Comparison of ENCODE assay signal across 8 cellular contexts in the genomic region with DNA sequence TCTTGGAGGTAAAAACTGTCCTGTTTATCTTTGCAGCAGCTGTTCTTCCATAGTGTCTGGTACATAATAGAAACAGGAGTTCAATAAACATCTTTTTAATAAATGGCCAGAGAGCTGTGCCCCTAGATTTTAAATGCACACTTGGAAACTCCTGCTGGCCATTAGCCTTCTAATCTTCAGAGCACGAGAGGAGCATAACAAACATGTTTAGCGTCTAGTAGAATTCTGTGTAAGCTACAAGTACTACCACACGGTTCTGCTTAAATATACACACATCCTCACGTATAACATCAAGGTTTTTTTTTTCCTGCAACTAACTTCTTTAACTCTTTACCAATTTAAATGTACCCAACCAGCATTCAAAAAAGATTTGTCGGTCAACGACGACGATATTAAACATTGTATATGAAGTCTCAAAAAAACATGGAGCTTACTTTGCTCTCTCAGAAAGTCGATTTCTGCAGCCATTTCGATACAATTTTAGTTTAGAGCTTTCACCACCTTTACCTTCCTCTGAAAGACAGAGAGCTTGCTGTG. TPM values are rescaled to one million over a fixed set of nuclear protein-coding genes. Genes with fewer than 3 reads are reported as not detected.
DNase-seq lines count a peak whose midpoint lies in the region; FAIRE-seq and TF ChIP-seq lines count a peak whose summit lies in the region.

No MANE protein-coding gene starts in this region.

- no peaks in the 10 kb centered on the region for H3K27me3 ChIP-seq in astrocyte (ENCODE audit: insufficient read depth, low read length)
- no peaks in the 10 kb centered on the region for H3K27me3 ChIP-seq in tibial artery

- POLR2A ChIA-PET in HEK293T (lab: Yijun Ruan, JAX): interaction anchor here (0.9 to 2.1 kb wide), 8 partner anchors 10 to 609 kb away, joined by 3 to 7 read pairs (median 4); no protein-coding TSS in a partner anchor

- H3K4me3 ChIP-seq in astrocyte (ENCODE audit: insufficient read depth, low read depth, low read length) (peak overlapping the region; percentile 99), kidney (ENCODE audit: low read length in 2 of 2) (peak overlapping the region; percentile 80 to 99), tibial artery (peak overlapping the region; percentile 79 to 83)

- no peak overlapping the region for H3K4me3 Mint-ChIP-seq in astrocyte (ENCODE audit: unreplicated experiment)

- H2AFZ ChIP-seq in astrocyte (ENCODE audit: low read depth, low read length): peak overlapping the region; percentile 87

- intact Hi-C loops in kidney (cut with DNase I): no loop called here
- intact Hi-C loops in tibial artery (cut with DNase I; ENCODE audit: low total_unique reads): no loop called here

- H3K4me2 ChIP-seq in astrocyte (ENCODE audit: low read length): peak overlapping the region; percentile 83

- TF ChIP-seq CTCF in astrocyte (IDR thresholded peaks at IDR 0.05; ENCODE audit: insufficient read depth, low read depth, low read length): no peak
- TF ChIP-seq CTCF in kidney (IDR thresholded peaks at IDR 0.05; ENCODE audit: borderline replicate concordance, extremely low read depth, insufficient read depth): no peak
- no peak for TF ChIP-seq CTCF in tibial artery (IDR thresholded peaks at IDR 0.05)

- FAIRE-seq in astrocyte (lab: Jason Lieb, UNC) (no peak), kidney (lab: Jason Lieb, UNC) (no peak), HTR-8/SVneo (lab: Jason Lieb, UNC) (no peak)

- H3K9ac ChIP-seq in astrocyte (ENCODE audit: low read length) (peak overlapping the region; percentile 97), kidney (ENCODE audit: low read length in 2 of 2) (peak overlapping the region; percentile 84 to 96)

- no peaks in the 10 kb centered on the region for H3K27me3 Mint-ChIP-seq in astrocyte (ENCODE audit: low read depth, unreplicated experiment)

- H3K79me2 ChIP-seq in astrocyte (ENCODE audit: insufficient read depth, low read length): peaks cover 49% of the 10 kb centered on the region

- CTCF ChIA-PET in HEK293T (lab: Yijun Ruan, JAX): no interaction called here

- H3K36me3 ChIP-seq in astrocyte (ENCODE audit: insufficient read depth, low read length): no peaks in the 10 kb centered on the region
- H3K36me3 ChIP-seq in kidney (ENCODE audit: control insufficient read depth in 1 of 2, insufficient read depth in 2 of 2, low read length in 2 of 2): no peaks in the 10 kb centered on the region
- H3K36me3 ChIP-seq in tibial artery: no peaks in the 10 kb centered on the region

- H4K20me1 ChIP-seq in astrocyte (ENCODE audit: insufficient read depth, low read length): peaks cover 8% of the 10 kb centered on the region

- peaks cover 2% of the 10 kb centered on the region for H3K36me3 Mint-ChIP-seq in astrocyte (ENCODE audit: low read depth, unreplicated experiment)

- H3K27ac ChIP-seq in astrocyte (ENCODE audit: low read depth, low read length) (peak overlapping the region; percentile 97), kidney (ENCODE audit: low read depth in 2 of 2, low read length in 2 of 2) (peak overlapping the region; percentile 91 to 98), tibial artery (peak overlapping the region; percentile 86 to 95)

- H3K4me1 Mint-ChIP-seq in astrocyte (ENCODE audit: low read depth, unreplicated experiment): peaks cover 6% of the 10 kb centered on the region

- H3K4me1 ChIP-seq in astrocyte (ENCODE audit: insufficient read depth, low read length): peaks cover 6% of the 10 kb centered on the region
- peaks cover 0 to 2% of the 10 kb centered on the region in 2 donors for H3K4me1 ChIP-seq in kidney (ENCODE audit: control insufficient read depth in 1 of 2, insufficient read depth in 1 of 2, low read depth in 1 of 2, low read length in 2 of 2)
- peaks cover 0 to 28% (median 7%) of the 10 kb centered on the region in 4 donors for H3K4me1 ChIP-seq in tibial artery

- H3K27ac Mint-ChIP-seq in astrocyte (ENCODE audit: unreplicated experiment): no peak overlapping the region

- DNase-seq in NCI-H2107 treated with DMSO at 0.1 percent for 48 hours (lab: John Stamatoyannopoulos, UW; ENCODE audit: unreplicated experiment) (peak; percentile 18), NCI-H2107 (lab: John Stamatoyannopoulos, UW) (no peak), astrocyte (ENCODE audit: low read depth) (peak; percentile 13), kidney (no peak), tibial artery (no peak), ureter (ENCODE audit: low spot score) (no peak), HEK293T (ENCODE audit: extremely low spot score) (no peak), HTR-8/SVneo (ENCODE audit: insufficient read length, low spot score) (no peak)

- no peaks in the 10 kb centered on the region for H3K9me3 Mint-ChIP-seq in astrocyte (ENCODE audit: unreplicated experiment)

- H3K9me3 ChIP-seq in astrocyte (ENCODE audit: insufficient read depth, low read depth, low read length): no peaks in the 10 kb centered on the region
- H3K9me3 ChIP-seq in kidney (ENCODE audit: control insufficient read depth in 1 of 2, low read length in 2 of 2): no peaks in the 10 kb centered on the region
- no peaks in the 10 kb centered on the region for H3K9me3 ChIP-seq in tibial artery

TF ChIP-seq in HEK293T, 16 proteins besides CTCF, POLR2A, EP300 and RAD21:
- TF ChIP-seq L3MBTL2 (conservative IDR thresholded peaks at IDR 0.05): no peak
- no peak for TF ChIP-seq FOXA1 (IDR thresholded peaks at IDR 0.05)
- no peak for TF ChIP-seq TARDBP (IDR thresholded peaks at IDR 0.05)
- no peak for TF ChIP-seq BHLHE40 (IDR thresholded peaks at IDR 0.05; ENCODE audit: borderline replicate concordance)
- no peak for TF ChIP-seq FOXK2 (IDR thresholded peaks at IDR 0.05)
- no peak for TF ChIP-seq SUZ12 (IDR thresholded peaks at IDR 0.05)
- TF ChIP-seq SP1 (IDR thresholded peaks at IDR 0.05): no peak
- TF ChIP-seq ARNT (IDR thresholded peaks at IDR 0.05): no peak
- TF ChIP-seq CTBP1 (IDR thresholded peaks at IDR 0.05; ENCODE audit: borderline replicate concordance): no peak
- TF ChIP-seq ELF4 (IDR thresholded peaks at IDR 0.05): no peak
- no peak for TF ChIP-seq HDGF (IDR thresholded peaks at IDR 0.05; ENCODE audit: borderline replicate concordance)
- TF ChIP-seq NFRKB (IDR thresholded peaks at IDR 0.05): no peak
- no peak for TF ChIP-seq LEF1 (IDR thresholded peaks at IDR 0.05; ENCODE audit: borderline replicate concordance)
- TF ChIP-seq FOXM1 (IDR thresholded peaks at IDR 0.05; ENCODE audit: borderline replicate concordance): no peak
- no peak for TF ChIP-seq PKNOX1 (IDR thresholded peaks at IDR 0.05)
- no peak for TF ChIP-seq ZNF384 (IDR thresholded peaks at IDR 0.05)

RNA-seq across cellular contexts. Expression of gene SCLT1, which starts 0.6 kb away (rescaled TPM):
- total RNA-seq in astrocyte (10.9 and 11.3 TPM in 2 replicates), kidney (16.0 TPM), ureter (21.7 TPM)
- polyA plus RNA-seq in kidney (ENCODE audit: insufficient read depth, low read depth, low replicate concordance): 3.0 TPM

RNA-seq across cellular contexts. Expression of gene C4orf33, which starts 3.2 kb away (rescaled TPM):
- total RNA-seq in astrocyte: 9.6 and 10.6 TPM in 2 replicates
- 13.6 TPM for total RNA-seq in kidney
- 26.7 TPM for polyA plus RNA-seq in kidney (ENCODE audit: insufficient read depth, low read depth, low replicate concordance)
- 16.5 TPM for total RNA-seq in ureter

Comparison
In these comparisons a context has a peak if more than half of its experiments do, and no peak if none do; other contexts are left out.
1. DNase-seq: peak in NCI-H2107 treated with DMSO at 0.1 percent for 48 hours (single experiment) and astrocyte (single experiment); none in NCI-H2107 (single experiment), kidney (single experiment), tibial artery (0 of 2), ureter (single experiment), HEK293T (single experiment) and HTR-8/SVneo (single experiment).
2. Peak in every context shown above with its lines, with median percentiles within 50 percentile points of each other: H3K27ac ChIP-seq and H3K4me3 ChIP-seq.